ENCODE assay signal across 9 cellular contexts in genomic region chr1:26864610-26865480, GRCh38. TPM values are rescaled to one million over a fixed set of nuclear protein-coding genes. Genes with fewer than 3 reads are reported as not detected.
DNase-seq lines count a peak whose midpoint lies in the region; ATAC-seq and TF ChIP-seq lines count a peak whose summit lies in the region.
"Had no signal": no experiment of that assay in that cellular context is flagged by ENCODE, and none has a peak within 500 bp of the region (broad histone marks: within the 10 kb centered on the region; RNA-seq: fewer than 3 reads in every experiment).

No MANE protein-coding gene starts in this region.

- peak overlapping the region; percentile 96 for H3K27ac Mint-ChIP-seq in WTC11

- H3K27ac ChIP-seq in smooth muscle cell (ENCODE audit: low read depth) = peak overlapping the region; percentile 92

- H4K20me1 ChIP-seq in smooth muscle cell (ENCODE audit: low read depth) = no peaks in the 10 kb centered on the region

- H3K9ac ChIP-seq in smooth muscle cell (ENCODE audit: low read depth) = peak overlapping the region; percentile 79

- peaks cover 15% of the 10 kb centered on the region for H3K4me1 ChIP-seq in smooth muscle cell (ENCODE audit: low read depth)

- no peaks in the 10 kb centered on the region for H3F3A ChIP-seq in smooth muscle cell (ENCODE audit: low read depth)

- no peaks in the 10 kb centered on the region for H3K79me2 ChIP-seq in smooth muscle cell (ENCODE audit: low read depth)

- H3K4me1 Mint-ChIP-seq in WTC11 = peaks cover 50% of the 10 kb centered on the region

- under 1% methylated on average over 72 of the region's 75 CpGs for WGBS in smooth muscle cell (ENCODE audit: low lambda C conversion rate)

- in situ Hi-C loops in GM18951 (cut with MboI; ENCODE audit: low sequenced_read_pairs, unreplicated experiment) = no loop called here

- TF ChIP-seq POLR2A in GM18951 (IDR thresholded peaks at IDR 0.05; ENCODE audit: extremely low read depth, insufficient read depth, insufficient read length) = peak; percentile 99

- no peaks in the 10 kb centered on the region for H3K36me3 Mint-ChIP-seq in WTC11

- H3K27me3 ChIP-seq in smooth muscle cell (ENCODE audit: low read depth) = no peaks in the 10 kb centered on the region

- peak; percentile 93 for DNase-seq in AG09309 (ENCODE audit: low read depth)
- DNase-seq in NCI-H2227 treated with DMSO at 0.1 percent for 48 hours (lab: John Stamatoyannopoulos, UW) = peak; percentile 98
- DNase-seq in WTC11 (ENCODE audit: low spot score) = peak; percentile 98
- peak; percentile 98 to 99 for DNase-seq in cardiac fibroblast (ENCODE audit: low read depth in 2 of 2)
- DNase-seq in iPS-NIHi7 (ENCODE audit: extremely low spot score) = peak; percentile 95
- peak; percentile 92 for DNase-seq in smooth muscle cell (lab: John Stamatoyannopoulos, UW; ENCODE audit: unreplicated experiment)

- CTCF ChIA-PET in WTC11 (lab: Charles Lee) = interaction anchor here (0.6 to 2.0 kb wide), 33 partner anchors 9 to 687 kb away, joined by 3 to 16 read pairs (median 4); partner anchors contain the start of genes CNKSR1, GPATCH3, GPN2 and PIGV

- ATAC-seq in HG03175 (IDR thresholded peaks at IDR 0.05; ENCODE audit: unreplicated experiment) (peak; percentile 94), WTC11 (peak; percentile 87)

- H3K36me3 ChIP-seq in smooth muscle cell (ENCODE audit: low read depth) = no peaks in the 10 kb centered on the region

- peak overlapping the region; percentile 93 for H3K4me2 ChIP-seq in smooth muscle cell

- H3K4me3 ChIP-seq in AG09309 (ENCODE audit: control insufficient read depth, low read depth, low read length) = peak overlapping the region; percentile 74
- H3K4me3 ChIP-seq in cardiac fibroblast (replicated peaks in 1 of 2; ENCODE audit: low read depth in 2 of 2, low read length in 2 of 2) = peak overlapping the region; percentile 55 to 60
- H3K4me3 ChIP-seq in smooth muscle cell = peak overlapping the region; percentile 59

- POLR2A ChIA-PET in WTC11 (lab: Charles Lee) = interaction anchor here (0.5 to 1.7 kb wide), 9 partner anchors 8 to 1369 kb away, joined by 3 to 10 read pairs (median 3); partner anchors contain the start of genes GPATCH3 and GPN2

- no peaks in the 10 kb centered on the region for H3K9me3 ChIP-seq in smooth muscle cell (replicated peaks; ENCODE audit: low read depth)

- peak overlapping the region; percentile 94 for H3K4me3 Mint-ChIP-seq in WTC11

- no peaks in the 10 kb centered on the region for H3K9me3 Mint-ChIP-seq in WTC11

- H2AFZ ChIP-seq in smooth muscle cell (ENCODE audit: low read depth) = peak overlapping the region; percentile 77

- H3K27me3 Mint-ChIP-seq in WTC11 (ENCODE audit: low read depth) = peaks cover 16% of the 10 kb centered on the region

- TF ChIP-seq CTCF in AG09309 (IDR thresholded peaks at IDR 0.05; ENCODE audit: control insufficient read depth, insufficient read depth, low read depth, low read length, missing control alignments) (no peak), WTC11 (IDR thresholded peaks at IDR 0.05) (no peak), cardiac fibroblast (IDR thresholded peaks at IDR 0.05; ENCODE audit: low read depth, low read length) (no peak), smooth muscle cell (IDR thresholded peaks at IDR 0.05; ENCODE audit: borderline replicate concordance, insufficient read depth, poor library complexity, severe bottlenecking) (no peak)

TF ChIP-seq in WTC11, 78 proteins besides CTCF, POLR2A, EP300 and RAD21 (continues in another document):
- TF ChIP-seq MAX (CRISPR knock-in tag; IDR thresholded peaks at IDR 0.05) (peak; percentile 85), RELA (CRISPR knock-in tag; IDR thresholded peaks at IDR 0.05; ENCODE audit: borderline replicate concordance) (peak; percentile 24; the same call in 1 of the 2 replicates), HMGA2 (CRISPR knock-in tag; IDR thresholded peaks at IDR 0.05) (no peak), USF1 (CRISPR knock-in tag; IDR thresholded peaks at IDR 0.05) (peak; percentile 54; the same call in 1 of the 2 replicates), SP1 (CRISPR knock-in tag; conservative IDR thresholded peaks at IDR 0.05) (peak; percentile 92), SMAD3 (CRISPR knock-in tag; IDR thresholded peaks at IDR 0.05; ENCODE audit: borderline replicate concordance) (peak; percentile 59; the same call in 1 of the 2 replicates), FOXK1 (CRISPR knock-in tag; IDR thresholded peaks at IDR 0.05) (peak; percentile 70), ESRRA (CRISPR knock-in tag; IDR thresholded peaks at IDR 0.05; ENCODE audit: borderline replicate concordance) (0 out of 2 replicates have a peak, but pooled peaks have one; percentile 61), GABPB1 (CRISPR knock-in tag; IDR thresholded peaks at IDR 0.05) (peak; percentile 66), E2F4 (CRISPR knock-in tag; IDR thresholded peaks at IDR 0.05; ENCODE audit: borderline replicate concordance, low read depth) (peak; percentile 84; the same call in 1 of the 2 replicates), NFE2L1 (CRISPR knock-in tag; IDR thresholded peaks at IDR 0.05) (peak; percentile 32; the same call in 1 of the 2 replicates), FOXP4 (CRISPR knock-in tag; IDR thresholded peaks at IDR 0.05) (peak; percentile 64), E2F5 (CRISPR knock-in tag; IDR thresholded peaks at IDR 0.05) (peak; percentile 99), ATF2 (CRISPR knock-in tag; IDR thresholded peaks at IDR 0.05; ENCODE audit: borderline replicate concordance, low read depth) (no peak), ZNF396 (CRISPR knock-in tag; IDR thresholded peaks at IDR 0.05; ENCODE audit: borderline replicate concordance) (no peak), MYBL2 (CRISPR knock-in tag; IDR thresholded peaks at IDR 0.05) (peak; percentile 48; the same call in 1 of the 2 replicates), ETV6 (CRISPR knock-in tag; IDR thresholded peaks at IDR 0.05) (peak; percentile 82), ZNF232 (CRISPR knock-in tag; IDR thresholded peaks at IDR 0.05) (peak; percentile 68; the same call in 1 of the 2 replicates)

RNA-seq across cellular contexts. Expression of gene SFN, which starts 1.9 kb away (rescaled TPM):
- total RNA-seq in WTC11 (2021) (8.0 to 14.3 TPM (median 8.0 TPM) in 3 replicates), smooth muscle cell (62.8 and 110 TPM in 2 replicates)
- polyA plus RNA-seq in smooth muscle cell = 112 and 320 TPM in 2 replicates

RNA-seq across cellular contexts. Expression of gene GPN2, which starts 25.2 kb away (rescaled TPM):
- total RNA-seq in WTC11 (2021) = 31.7 to 38.5 TPM (median 34.2 TPM) in 3 replicates
- 7.3 and 13.3 TPM in 2 replicates for total RNA-seq in smooth muscle cell
- 29.4 and 36.3 TPM in 2 replicates for polyA plus RNA-seq in smooth muscle cell

RNA-seq across cellular contexts. Expression of gene GPATCH3, which starts 35.4 kb away (rescaled TPM):
- 16.1 to 19.2 TPM (median 16.3 TPM) in 3 replicates for total RNA-seq in WTC11 (2021)
- total RNA-seq in smooth muscle cell = 5.6 and 7.1 TPM in 2 replicates
- 17.4 and 23.6 TPM in 2 replicates for polyA plus RNA-seq in smooth muscle cell

RNA-seq across cellular contexts. Expression of gene ZDHHC18, which starts 38.4 kb away (rescaled TPM):
- total RNA-seq in WTC11 (2021) = 26.5 to 29.8 TPM (median 28.7 TPM) in 3 replicates
- total RNA-seq in smooth muscle cell = 16.7 and 52.5 TPM in 2 replicates
- 20.3 and 20.8 TPM in 2 replicates for polyA plus RNA-seq in smooth muscle cell

RNA-seq across cellular contexts. Expression of gene NR0B2, which starts 48.9 kb away (rescaled TPM):
- total RNA-seq in WTC11 (2021) (not detected in 3 replicates), smooth muscle cell (not detected in 2 replicates)
- polyA plus RNA-seq in smooth muscle cell = not detected in 2 replicates
- total RNA-seq: T-helper 2 cell treated with Interferon-gamma antibody and Interleukin-4, amounts not matched to agents 100 ng/mL and 5 ng/mL, for 36 hours had no signal

Comparison
In these comparisons a context has a peak if more than half of its experiments do, and no peak if none do; other contexts are left out.
1. Peak in every context shown above with its lines: DNase-seq, ATAC-seq, H3K4me3 ChIP-seq and H3K27ac ChIP-seq.